ENCODE assay signal across 19 cellular contexts in the genomic region with DNA sequence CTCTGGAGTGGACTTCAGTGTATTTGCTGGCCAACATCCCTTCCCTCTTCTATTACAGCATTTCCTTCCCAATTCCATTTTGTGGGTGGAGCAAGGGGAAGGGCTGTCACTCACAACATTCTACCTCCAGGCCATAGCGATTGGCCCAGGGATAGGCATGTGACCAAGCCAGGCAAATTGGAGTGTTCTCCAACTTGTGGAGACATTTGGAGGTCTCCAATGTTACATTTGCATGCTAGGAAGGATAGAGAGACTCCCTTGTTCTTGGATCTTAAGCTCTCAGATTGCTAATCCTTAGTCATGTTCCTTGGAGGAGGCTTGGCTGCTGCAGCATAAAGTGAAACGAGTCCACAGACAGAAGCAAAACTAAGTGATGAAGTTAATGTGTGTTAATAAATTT.
A peak's percentile ranks its signal among the peaks of the same experiment; 100 is the strongest.
DNase-seq lines count a peak whose midpoint lies in the region; ATAC-seq and TF ChIP-seq lines count a peak whose summit lies in the region.
"Had no signal": no experiment of that assay in that cellular context is flagged by ENCODE, and none has a peak within 500 bp of the region (broad histone marks: within the 10 kb centered on the region; RNA-seq: fewer than 3 reads in every experiment).

No MANE protein-coding gene starts in this region.

- H3K9ac ChIP-seq in HCT116 (ENCODE audit: low read length), result no peak overlapping the region
- H3K9ac ChIP-seq: BLaER1 had no signal

- no peak overlapping the region; the same call in 1 of the 2 replicates for H3K4me2 ChIP-seq in HCT116 (ENCODE audit: low read length)
- H3K4me2 ChIP-seq: BLaER1 had no signal

- WGBS in body of pancreas, 2 donors, result 86 to 97% methylated on average over 2 of the region's 2 CpGs
- 71% methylated on average over 1 of the region's 2 CpGs for WGBS in esophagus muscularis mucosa

- H4K20me1 ChIP-seq in HCT116 (ENCODE audit: insufficient read depth), result no peaks in the 10 kb centered on the region
- H4K20me1 ChIP-seq: BLaER1 had no signal

- no peak for TF ChIP-seq CTCF in HCT116 (IDR thresholded peaks at IDR 0.05 in 2 of 3, conservative IDR thresholded peaks at IDR 0.05 in 1 of 3; ENCODE audit: borderline replicate concordance in 1 of 3, insufficient read depth in 1 of 3, low read depth in 2 of 3, low read length in 2 of 3)
- no peak for TF ChIP-seq CTCF in foreskin keratinocyte (conservative IDR thresholded peaks at IDR 0.05)
- TF ChIP-seq CTCF in body of pancreas (IDR thresholded peaks at IDR 0.05), result no peak
- no peak for TF ChIP-seq CTCF in esophagus muscularis mucosa (IDR thresholded peaks at IDR 0.05)

- H3K79me2 ChIP-seq in HCT116 (ENCODE audit: insufficient read depth, low read length), result no peaks in the 10 kb centered on the region

- intact Hi-C loops in HCT116 (cut with micrococcal nuclease), result no loop called here
- intact Hi-C loops in body of pancreas (cut with DNase I), result no loop called here
- intact Hi-C loops in esophagus muscularis mucosa (cut with DNase I), result no loop called here

- H3K9me3 ChIP-seq in HCT116 (ENCODE audit: control insufficient read depth in 1 of 2, insufficient read depth in 1 of 2, low read depth in 1 of 2, low read length in 2 of 2) (no peaks in the 10 kb centered on the region), body of pancreas (no peaks in the 10 kb centered on the region), esophagus muscularis mucosa (peaks cover 0 to 19% (median 5%) of the 10 kb centered on the region in 4 donors)

- TF ChIP-seq RAD21 in HCT116 (IDR thresholded peaks at IDR 0.05; ENCODE audit: low read depth) (no peak), Ishikawa (IDR thresholded peaks at IDR 0.05; ENCODE audit: low read depth) (no peak)

- RAD21 ChIA-PET in HCT116 (lab: Charles Lee; ENCODE audit: low non-redundant PET in 1 of 2, low total read pairs in 2 of 2, uncharacterized antibody in 2 of 2, unreplicated experiment in 2 of 2), result no interaction called here

- H3K27me3 ChIP-seq in HCT116 (ENCODE audit: insufficient read depth, low read length) (no peaks in the 10 kb centered on the region), foreskin keratinocyte (no peaks in the 10 kb centered on the region), body of pancreas (no peaks in the 10 kb centered on the region), esophagus muscularis mucosa (no peaks in the 10 kb centered on the region)
- H3K27me3 ChIP-seq: BLaER1, MG63 had no signal

- CTCF ChIA-PET in HCT116 (lab: Charles Lee), result no interaction called here

- peaks cover 0 to 22% of the 10 kb centered on the region in 2 experiments; a peak in 2 of 4 replicates for H3K4me1 ChIP-seq in HCT116 (ENCODE audit: control insufficient read depth in 1 of 2, insufficient read depth in 2 of 2, low read length in 2 of 2)
- peaks cover 18% of the 10 kb centered on the region for H3K4me1 ChIP-seq in foreskin keratinocyte
- peaks cover 29% of the 10 kb centered on the region for H3K4me1 ChIP-seq in body of pancreas
- peaks cover 8 to 20% (median 14%) of the 10 kb centered on the region in 4 donors for H3K4me1 ChIP-seq in esophagus muscularis mucosa
- H3K4me1 ChIP-seq: BLaER1 had no signal

- no peaks in the 10 kb centered on the region for H3K36me3 ChIP-seq in HCT116 (ENCODE audit: control insufficient read depth in 1 of 2, insufficient read depth in 2 of 2, low read length in 2 of 2)
- H3K36me3 ChIP-seq in body of pancreas (replicated peaks in 1 of 2; ENCODE audit: insufficient read depth in 1 of 2, low read depth in 2 of 2), result no peaks in the 10 kb centered on the region
- no peaks in the 10 kb centered on the region for H3K36me3 ChIP-seq in esophagus muscularis mucosa
- H3K36me3 ChIP-seq: BLaER1, MG63 had no signal

- TF ChIP-seq EP300 in Ishikawa (IDR thresholded peaks at IDR 0.05; ENCODE audit: borderline replicate concordance) (no peak), esophagus muscularis mucosa (IDR thresholded peaks at IDR 0.05) (no peak)

- peak overlapping the region; percentile 12 for H2AFZ ChIP-seq in HCT116 (ENCODE audit: low read depth, low read length, poor library complexity, severe bottlenecking)

- H3K4me3 ChIP-seq in HCT116 (replicated peaks in 1 of 2; ENCODE audit: low read depth in 1 of 2, low read length in 2 of 2) (no peak overlapping the region), body of pancreas (no peak overlapping the region), esophagus muscularis mucosa (no peak overlapping the region)
- H3K4me3 ChIP-seq: BLaER1, MG63 had no signal

- ATAC-seq in HCT116 (peak; percentile 78), foreskin keratinocyte (peak; percentile 46), body of pancreas (no peak), GM18861 (IDR thresholded peaks at IDR 0.05; ENCODE audit: unreplicated experiment) (no peak)
- ATAC-seq: Panc1, SK-N-SH treated with all-trans-retinoic acid at 6 μM for 48 hours had no signal

- BruUV-seq in HCT116 (replicated peaks; lab: Mats Ljungman, UMichigan), result no TSS peak

- no peaks in the 10 kb centered on the region for H3K9me2 ChIP-seq in HCT116 (ENCODE audit: insufficient read depth)

- POLR2A ChIA-PET in HCT116 (lab: Charles Lee), result no interaction called here

- H3K27ac ChIP-seq in HCT116 (ENCODE audit: low read depth, low read length) (no peak overlapping the region), foreskin keratinocyte (no peak overlapping the region), body of pancreas (no peak overlapping the region), esophagus muscularis mucosa (replicated peaks in 1 of 4) (no peak overlapping the region)
- H3K27ac ChIP-seq: BLaER1 had no signal

- TF ChIP-seq POLR2A in HCT116 (IDR thresholded peaks at IDR 0.05; ENCODE audit: borderline replicate concordance, extremely low read depth, insufficient read depth, insufficient read length) (no peak), body of pancreas (IDR thresholded peaks at IDR 0.05) (no peak), esophagus muscularis mucosa (IDR thresholded peaks at IDR 0.05; ENCODE audit: low read depth) (no peak)

- DNase-seq in HCT116 (ENCODE audit: low read depth, low spot score) (no peak), amniotic epithelial cell (ENCODE audit: low read depth) (peak; percentile 39), foreskin keratinocyte (peak in 1 of 2 donors; percentile 78), hepatic stellate cell (ENCODE audit: low spot score) (no peak), body of pancreas (no peak), esophagus muscularis mucosa (ENCODE audit: extremely low spot score) (no peak)
- DNase-seq: H9, KG1, MG63, NCI-H1930, NCI-H2171 treated with DMSO at 0.1 percent for 48 hours, NCI-H510A, NCI-H82, Right ventricle myocardium superior had no signal

TF ChIP-seq in HCT116, 20 proteins besides CTCF, POLR2A, EP300 and RAD21 (continues in another document):
- TF ChIP-seq SP1 (IDR thresholded peaks at IDR 0.05; ENCODE audit: low read depth), result no peak
- TF ChIP-seq TCF7L2 (IDR thresholded peaks at IDR 0.05; ENCODE audit: borderline replicate concordance, extremely low read depth, insufficient read depth, insufficient read length), result no peak
- no peak for TF ChIP-seq EGR1 (IDR thresholded peaks at IDR 0.05; ENCODE audit: low read depth)
- no peak for TF ChIP-seq SIN3A (IDR thresholded peaks at IDR 0.05; ENCODE audit: low read depth)
- TF ChIP-seq ZNF274 (IDR thresholded peaks at IDR 0.05; ENCODE audit: low read depth, low read length), result no peak
- no peak for TF ChIP-seq FOSL1 (IDR thresholded peaks at IDR 0.05; ENCODE audit: low read depth)
- TF ChIP-seq YY1 (IDR thresholded peaks at IDR 0.05; ENCODE audit: extremely low read depth, insufficient replicate concordance, low read depth, low read length), result no peak
- TF ChIP-seq, protein P1, sequence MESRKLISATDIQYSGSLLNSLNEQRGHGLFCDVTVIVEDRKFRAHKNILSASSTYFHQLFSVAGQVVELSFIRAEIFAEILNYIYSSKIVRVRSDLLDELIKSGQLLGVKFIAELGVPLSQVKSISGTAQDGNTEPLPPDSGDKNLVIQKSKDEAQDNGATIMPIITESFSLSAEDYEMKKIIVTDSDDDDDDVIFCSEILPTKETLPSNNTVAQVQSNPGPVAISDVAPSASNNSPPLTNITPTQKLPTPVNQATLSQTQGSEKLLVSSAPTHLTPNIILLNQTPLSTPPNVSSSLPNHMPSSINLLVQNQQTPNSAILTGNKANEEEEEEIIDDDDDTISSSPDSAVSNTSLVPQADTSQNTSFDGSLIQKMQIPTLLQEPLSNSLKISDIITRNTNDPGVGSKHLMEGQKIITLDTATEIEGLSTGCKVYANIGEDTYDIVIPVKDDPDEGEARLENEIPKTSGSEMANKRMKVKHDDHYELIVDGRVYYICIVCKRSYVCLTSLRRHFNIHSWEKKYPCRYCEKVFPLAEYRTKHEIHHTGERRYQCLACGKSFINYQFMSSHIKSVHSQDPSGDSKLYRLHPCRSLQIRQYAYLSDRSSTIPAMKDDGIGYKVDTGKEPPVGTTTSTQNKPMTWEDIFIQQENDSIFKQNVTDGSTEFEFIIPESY (IDR thresholded peaks at IDR 0.05; ENCODE audit: extremely low read depth, insufficient replicate concordance, low read length), result no peak

TF ChIP-seq in Ishikawa, 13 proteins besides CTCF, POLR2A, EP300 and RAD21 (continues in another document):
- TF ChIP-seq, protein P2, sequence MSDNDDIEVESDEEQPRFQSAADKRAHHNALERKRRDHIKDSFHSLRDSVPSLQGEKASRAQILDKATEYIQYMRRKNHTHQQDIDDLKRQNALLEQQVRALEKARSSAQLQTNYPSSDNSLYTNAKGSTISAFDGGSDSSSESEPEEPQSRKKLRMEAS (IDR thresholded peaks at IDR 0.05), result no peak
- TF ChIP-seq, protein P3, sequence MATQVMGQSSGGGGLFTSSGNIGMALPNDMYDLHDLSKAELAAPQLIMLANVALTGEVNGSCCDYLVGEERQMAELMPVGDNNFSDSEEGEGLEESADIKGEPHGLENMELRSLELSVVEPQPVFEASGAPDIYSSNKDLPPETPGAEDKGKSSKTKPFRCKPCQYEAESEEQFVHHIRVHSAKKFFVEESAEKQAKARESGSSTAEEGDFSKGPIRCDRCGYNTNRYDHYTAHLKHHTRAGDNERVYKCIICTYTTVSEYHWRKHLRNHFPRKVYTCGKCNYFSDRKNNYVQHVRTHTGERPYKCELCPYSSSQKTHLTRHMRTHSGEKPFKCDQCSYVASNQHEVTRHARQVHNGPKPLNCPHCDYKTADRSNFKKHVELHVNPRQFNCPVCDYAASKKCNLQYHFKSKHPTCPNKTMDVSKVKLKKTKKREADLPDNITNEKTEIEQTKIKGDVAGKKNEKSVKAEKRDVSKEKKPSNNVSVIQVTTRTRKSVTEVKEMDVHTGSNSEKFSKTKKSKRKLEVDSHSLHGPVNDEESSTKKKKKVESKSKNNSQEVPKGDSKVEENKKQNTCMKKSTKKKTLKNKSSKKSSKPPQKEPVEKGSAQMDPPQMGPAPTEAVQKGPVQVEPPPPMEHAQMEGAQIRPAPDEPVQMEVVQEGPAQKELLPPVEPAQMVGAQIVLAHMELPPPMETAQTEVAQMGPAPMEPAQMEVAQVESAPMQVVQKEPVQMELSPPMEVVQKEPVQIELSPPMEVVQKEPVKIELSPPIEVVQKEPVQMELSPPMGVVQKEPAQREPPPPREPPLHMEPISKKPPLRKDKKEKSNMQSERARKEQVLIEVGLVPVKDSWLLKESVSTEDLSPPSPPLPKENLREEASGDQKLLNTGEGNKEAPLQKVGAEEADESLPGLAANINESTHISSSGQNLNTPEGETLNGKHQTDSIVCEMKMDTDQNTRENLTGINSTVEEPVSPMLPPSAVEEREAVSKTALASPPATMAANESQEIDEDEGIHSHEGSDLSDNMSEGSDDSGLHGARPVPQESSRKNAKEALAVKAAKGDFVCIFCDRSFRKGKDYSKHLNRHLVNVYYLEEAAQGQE (IDR thresholded peaks at IDR 0.05; ENCODE audit: low read depth), result no peak

Comparison
In these comparisons a context has a peak if more than half of its experiments do, and no peak if none do; other contexts are left out.
1. ATAC-seq: peak in HCT116 (single experiment) and foreskin keratinocyte (single experiment); none in body of pancreas (single experiment) and GM18861 (single experiment).